ENCODE assay signal across 7 cellular contexts in genomic region chr5:97250113-97250512, GRCh38.
"Had no signal": no experiment of that assay in that cellular context is flagged by ENCODE, and none has a peak within 500 bp of the region (broad histone marks: within the 10 kb centered on the region; RNA-seq: fewer than 3 reads in every experiment).

No MANE protein-coding gene starts in this region.

- FAIRE-seq: G401.6, GM12878, GM12891, GM12892, GM18507, GM19239 had no signal

- ATAC-seq: GM12878 had no signal

- DNase-seq: GDM1 had no signal

- H3K4me3 ChIP-seq: GM12878 had no signal
